In genomic region chr19:13849277-13849676, GRCh38 we compare ENCODE assay signal across 11 cellular contexts. TPM values are rescaled to one million over a fixed set of nuclear protein-coding genes. Genes with fewer than 3 reads are reported as not detected.
A peak's percentile ranks its signal among the peaks of the same experiment; 100 is the strongest.
DNase-seq lines count a peak whose midpoint lies in the region; ATAC-seq and TF ChIP-seq lines count a peak whose summit lies in the region.
"Had no signal": no experiment of that assay in that cellular context is flagged by ENCODE, and none has a peak within 500 bp of the region (broad histone marks: within the 10 kb centered on the region; RNA-seq: fewer than 3 reads in every experiment).

No MANE protein-coding gene starts in this region.

- H3K4me1 Mint-ChIP-seq in CD4-positive, CD25-positive, alpha-beta regulatory T cell = peaks cover 5 to 50% (median 27%) of the 10 kb centered on the region in 4 donors

- H2AFZ ChIP-seq in PC-3 (ENCODE audit: low read length) = no peak overlapping the region

- H3K9me3 Mint-ChIP-seq in CD4-positive, CD25-positive, alpha-beta regulatory T cell = no peaks in the 10 kb centered on the region
- H3K9me3 Mint-ChIP-seq: endodermal cell had no signal

- no peak for DNase-seq in CD4-positive, CD25-positive, alpha-beta regulatory T cell
- DNase-seq in PC-3 (peak; percentile 1), foreskin keratinocyte (no peak), psoas muscle (no peak), NOMO-1 (lab: John Stamatoyannopoulos, UW; ENCODE audit: unreplicated experiment in 2 of 2) (no peak)
- no peak for DNase-seq in activated naive CD4-positive, alpha-beta T cell treated with Interleukin-2 at 50 U/mL for 16 hours
- DNase-seq: EL, endodermal cell had no signal

- H3K4me2 ChIP-seq in PC-3 (ENCODE audit: low read length) = no peak overlapping the region

- no peaks in the 10 kb centered on the region for H4K20me1 ChIP-seq in PC-3 (ENCODE audit: low read length)

- TF ChIP-seq CTCF in PC-3 (conservative IDR thresholded peaks at IDR 0.05; ENCODE audit: low read depth, low read length) (no peak), foreskin keratinocyte (conservative IDR thresholded peaks at IDR 0.05) (no peak), psoas muscle (IDR thresholded peaks at IDR 0.05) (no peak)

- WGBS in psoas muscle, 3 donors = 76 to 84% (median 79%) methylated on average over 6 of the region's 6 CpGs

- H3K4me3 ChIP-seq in CD4-positive, CD25-positive, alpha-beta regulatory T cell (ENCODE audit: low read depth, low read length) = no peak overlapping the region
- no peak overlapping the region for H3K4me3 ChIP-seq in PC-3 (ENCODE audit: low read length)
- no peak overlapping the region for H3K4me3 ChIP-seq in psoas muscle

- no peak overlapping the region for H3K27ac ChIP-seq in CD4-positive, CD25-positive, alpha-beta regulatory T cell (ENCODE audit: insufficient read depth, low read length, poor library complexity, severe bottlenecking)
- H3K27ac ChIP-seq in PC-3 (ENCODE audit: low read length) (peak overlapping the region; percentile 99), foreskin keratinocyte (peak overlapping the region; percentile 100), psoas muscle (peak overlapping the region; percentile 97)

- H3K9ac ChIP-seq in PC-3 (ENCODE audit: low read length) = no peak overlapping the region

- H3K27ac Mint-ChIP-seq in CD4-positive, CD25-positive, alpha-beta regulatory T cell = peak overlapping the region; percentile 71 to 95 (median 94)

- POLR2A ChIA-PET in PC-3 (lab: Charles Lee; ENCODE audit: unreplicated experiment) = interaction anchor here (0.5 to 1.0 kb wide), 3 partner anchors 9 to 817 kb away, joined by 4 to 29 read pairs (median 7); no protein-coding TSS in a partner anchor

- H3K27me3 ChIP-seq in CD4-positive, CD25-positive, alpha-beta regulatory T cell (ENCODE audit: control insufficient read depth, insufficient read depth, low read length) = no peaks in the 10 kb centered on the region
- H3K27me3 ChIP-seq in PC-3 (ENCODE audit: low read length) = no peaks in the 10 kb centered on the region
- no peaks in the 10 kb centered on the region for H3K27me3 ChIP-seq in foreskin keratinocyte
- H3K27me3 ChIP-seq in psoas muscle (ENCODE audit: insufficient read depth in 3 of 3, low read length in 2 of 3) = no peaks in the 10 kb centered on the region

- no peaks in the 10 kb centered on the region for H3K9me3 ChIP-seq in CD4-positive, CD25-positive, alpha-beta regulatory T cell (ENCODE audit: control insufficient read depth in 2 of 2, low read length in 2 of 2)
- H3K9me3 ChIP-seq in PC-3 (ENCODE audit: low read length) = no peaks in the 10 kb centered on the region
- H3K9me3 ChIP-seq in psoas muscle = no peaks in the 10 kb centered on the region

- no peak for ATAC-seq in CD4-positive, CD25-positive, alpha-beta regulatory T cell (ENCODE audit: low read depth in 2 of 2)
- ATAC-seq in PC-3 (no peak), foreskin keratinocyte (no peak), psoas muscle (no peak), GM21381 (IDR thresholded peaks at IDR 0.05; ENCODE audit: unreplicated experiment) (no peak), GM19452 (IDR thresholded peaks at IDR 0.05; ENCODE audit: unreplicated experiment) (no peak)

- peaks cover 23% of the 10 kb centered on the region for H3K79me2 ChIP-seq in PC-3 (ENCODE audit: low read length)

- peaks cover 51% of the 10 kb centered on the region for H3K4me1 ChIP-seq in CD4-positive, CD25-positive, alpha-beta regulatory T cell (ENCODE audit: control insufficient read depth, insufficient read depth, low read length, poor library complexity, severe bottlenecking)
- H3K4me1 ChIP-seq in PC-3 (ENCODE audit: insufficient read depth, low read length) (peaks cover 77% of the 10 kb centered on the region), foreskin keratinocyte (peaks cover 41% of the 10 kb centered on the region), psoas muscle (peaks cover 49% of the 10 kb centered on the region)

- no peaks in the 10 kb centered on the region for H3K36me3 Mint-ChIP-seq in CD4-positive, CD25-positive, alpha-beta regulatory T cell

- H3K36me3 ChIP-seq in CD4-positive, CD25-positive, alpha-beta regulatory T cell (ENCODE audit: control insufficient read depth, insufficient read depth, low read length) = no peaks in the 10 kb centered on the region
- H3K36me3 ChIP-seq in PC-3 (ENCODE audit: low read depth, low read length) (no peaks in the 10 kb centered on the region), psoas muscle (ENCODE audit: insufficient read depth in 1 of 2, low read depth in 1 of 2) (no peaks in the 10 kb centered on the region)

- CTCF ChIA-PET in PC-3 (lab: Charles Lee) = no interaction called here

- H3K9me2 ChIP-seq in PC-3 (replicated peaks; ENCODE audit: low read length) = no peaks in the 10 kb centered on the region

- H3F3A ChIP-seq in PC-3 (ENCODE audit: low read length, unreplicated experiment) = peaks cover 10% of the 10 kb centered on the region

- peaks cover 11% of the 10 kb centered on the region for H3K27me3 Mint-ChIP-seq in CD4-positive, CD25-positive, alpha-beta regulatory T cell

- intact Hi-C loops in PC-3 (cut with micrococcal nuclease) (no loop called here), psoas muscle (cut with DNase I) (no loop called here)

- no TSS peak for BruUV-seq in PC-3 (replicated peaks; lab: Mats Ljungman, UMichigan)

- H3K4me3 Mint-ChIP-seq in CD4-positive, CD25-positive, alpha-beta regulatory T cell = peak overlapping the region in 3 of 4 donors; percentile 21 to 77 (median 76)
- H3K4me3 Mint-ChIP-seq: endodermal cell had no signal

RNA-seq across cellular contexts. Expression of gene NANOS3, which starts 27.7 kb away (rescaled TPM):
- total RNA-seq in CD4-positive, CD25-positive, alpha-beta regulatory T cell = not detected
- polyA plus RNA-seq in CD4-positive, CD25-positive, alpha-beta regulatory T cell = not detected
- 1.7 TPM in 1 of 2 replicates, not detected in the other for total RNA-seq in PC-3 (2014; rRNA removed)
- 0.56 and 1.2 TPM in 2 replicates for total RNA-seq in foreskin keratinocyte
- 0.64 and 1.3 TPM in 2 replicates for polyA plus RNA-seq in foreskin keratinocyte
- not detected for total RNA-seq in psoas muscle
- not detected for polyA plus RNA-seq in psoas muscle
- total RNA-seq: kidney epithelial cell had no signal

RNA-seq across cellular contexts. Expression of gene ZSWIM4, which starts 54.0 kb away (rescaled TPM):
- 4.5 TPM for total RNA-seq in CD4-positive, CD25-positive, alpha-beta regulatory T cell
- under 1 TPM; 0.46 to 0.82 (median 0.54) TPM for polyA plus RNA-seq in CD4-positive, CD25-positive, alpha-beta regulatory T cell
- total RNA-seq in PC-3 (2014; rRNA removed) (8.0 and 11.4 TPM in 2 replicates), foreskin keratinocyte (4.3 and 5.6 TPM in 2 replicates), psoas muscle (1 to 10 TPM; 3.3 to 7.8 (median 4.4) TPM)
- polyA plus RNA-seq in foreskin keratinocyte (2.1 and 3.1 TPM in 2 replicates), psoas muscle (1 to 10 TPM in 2 of 3 donors, under 1 TPM in 1; 0.77 to 3.9 (median 1.6) TPM)

RNA-seq across cellular contexts. Expression of gene BRME1, which starts 56.6 kb away (rescaled TPM):
- total RNA-seq in CD4-positive, CD25-positive, alpha-beta regulatory T cell = 1.7 TPM
- polyA plus RNA-seq in CD4-positive, CD25-positive, alpha-beta regulatory T cell = under 1 TPM in 3 of 4 donors, not detected in 1; 0.24 to 0.63 (median 0.53) TPM
- total RNA-seq in PC-3 (2014; rRNA removed) (5.4 and 6.0 TPM in 2 replicates), foreskin keratinocyte (0.68 and 0.78 TPM in 2 replicates), psoas muscle (1 to 10 TPM in 2 of 4 donors, under 1 TPM in 2; 0.27 to 1.5 (median 1.0) TPM)
- polyA plus RNA-seq in foreskin keratinocyte (0.33 and 0.58 TPM in 2 replicates), psoas muscle (1 to 10 TPM in 2 of 3 donors, under 1 TPM in 1; 0.86 to 2.5 (median 1.7) TPM)

RNA-seq across cellular contexts. Expression of gene CC2D1A, which starts 56.7 kb away (rescaled TPM):
- total RNA-seq in CD4-positive, CD25-positive, alpha-beta regulatory T cell = 35.0 TPM
- 1 to 10 TPM; 3.7 to 4.9 (median 4.2) TPM for polyA plus RNA-seq in CD4-positive, CD25-positive, alpha-beta regulatory T cell
- total RNA-seq in PC-3 (2014; rRNA removed) (67.7 and 102 TPM in 2 replicates), foreskin keratinocyte (28.9 and 29.0 TPM in 2 replicates), psoas muscle (10 to 100 TPM; 21.1 to 26.1 (median 24.6) TPM)
- polyA plus RNA-seq in foreskin keratinocyte (25.9 and 27.9 TPM in 2 replicates), psoas muscle (10 to 100 TPM; 20.1 to 31.7 (median 23.1) TPM)
